Comparison of ENCODE assay signal across 20 cellular contexts in the genomic region with DNA sequence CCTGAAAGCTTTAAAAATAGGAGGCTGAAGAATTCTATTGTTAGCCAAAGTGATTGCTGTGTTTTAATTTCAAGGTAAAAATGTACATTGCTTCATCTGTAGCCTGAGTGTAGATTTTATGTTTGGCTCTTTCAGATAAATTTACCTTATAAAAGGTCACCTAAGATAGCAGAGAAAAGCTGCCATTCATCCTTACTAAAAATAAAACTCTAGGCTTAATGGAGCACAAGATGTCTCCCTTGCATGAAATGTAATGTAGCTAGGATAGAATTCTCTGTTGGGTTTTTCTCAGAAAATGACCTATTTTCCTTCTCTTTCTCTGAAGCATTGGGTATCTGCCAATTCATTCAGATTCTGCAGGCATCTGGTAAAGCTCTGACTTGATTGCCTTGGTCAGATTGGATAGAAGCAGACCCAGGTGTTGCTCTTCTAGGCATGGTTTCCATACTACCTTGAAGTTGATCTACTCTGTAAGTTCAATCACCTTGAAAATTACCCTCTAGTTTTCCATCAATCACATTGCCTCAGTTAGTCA.
"Had no signal": no experiment of that assay in that cellular context is flagged by ENCODE, and none has a peak within 500 bp of the region (broad histone marks: within the 10 kb centered on the region; RNA-seq: fewer than 3 reads in every experiment).

No MANE protein-coding gene starts in this region.

- H3K27me3 ChIP-seq: gastrocnemius medialis, neutrophil, suprapubic skin, thyroid gland had no signal

- H3K4me1 ChIP-seq: suprapubic skin had no signal

- H3K4me3 ChIP-seq: coronary artery, gastrocnemius medialis, suprapubic skin, thyroid gland had no signal

- H3K9me3 ChIP-seq: gastrocnemius medialis, neutrophil, suprapubic skin, thyroid gland had no signal

- H3K27ac ChIP-seq: gastrocnemius medialis, neutrophil, suprapubic skin, thyroid gland had no signal

- H3K36me3 ChIP-seq: gastrocnemius medialis, neutrophil, suprapubic skin, thyroid gland had no signal

- FAIRE-seq: endothelial cell of umbilical vein, keratinocyte, urothelium cell line had no signal

- DNase-seq: effector CD4-positive, alpha-beta T cell; endodermal cell; erythroblast; gastrocnemius medialis; immature natural killer cell; mesendoderm; naive thymus-derived CD4-positive, alpha-beta T cell; nephron progenitor cell; posterior cingulate gyrus; stimulated activated CD4-positive, alpha-beta T cell treated with anti-CD3 and anti-CD28 coated beads, Interleukin-4, amount 100 ng/mL, for 1 hour; stimulated activated CD8-positive, alpha-beta memory T cell treated with anti-CD3 and anti-CD28 coated beads, Interleukin-4, amount 100 ng/mL, for 48 hours; stimulated activated naive CD8-positive, alpha-beta T cell treated with anti-CD3 and anti-CD28 coated beads, Interleukin-15, Interleukin-2, amounts not matched to agents 100 U/mL and 50 U/mL, for 24 hours; thyroid gland had no signal

- ATAC-seq: gastrocnemius medialis; naive thymus-derived CD4-positive, alpha-beta T cell; stimulated activated effector memory CD8-positive, alpha-beta T cell treated with anti-CD3 and anti-CD28 coated beads, Interleukin-12 subunit alpha, Interleukin-12 subunit beta, amount 100 ng/mL, for 72 hours; stimulated activated naive CD8-positive, alpha-beta T cell treated with anti-CD3 and anti-CD28 coated beads, Interleukin-15, Interleukin-2, amounts not matched to agents 100 U/mL and 50 U/mL, for 24 hours had no signal
